In genomic region chr7:135938563-135938962, GRCh38 we compare ENCODE assay signal across 14 cellular contexts. TPM values are rescaled to one million over a fixed set of nuclear protein-coding genes. Genes with fewer than 3 reads are reported as not detected.
A peak's percentile ranks its signal among the peaks of the same experiment; 100 is the strongest.
DNase-seq lines count a peak whose midpoint lies in the region; ATAC-seq lines count a peak whose summit lies in the region.
"Had no signal": no experiment of that assay in that cellular context is flagged by ENCODE, and none has a peak within 500 bp of the region (broad histone marks: within the 10 kb centered on the region; RNA-seq: fewer than 3 reads in every experiment).

No MANE protein-coding gene starts in this region.

- peak overlapping the region; percentile 38 for H3K4me3 Mint-ChIP-seq in natural killer cell treated with Interleukin-12 subunit alpha and Interleukin-12 subunit beta and Interleukin-15 and Interleukin-18, amount 100 ng/mL, for 72 hours
- H3K4me3 Mint-ChIP-seq: T-helper 2 cell treated with Interferon-gamma antibody and Interleukin-4, amounts not matched to agents 5 μg/mL and 100 μg/mL, for 36 hours had no signal

- H3K27ac Mint-ChIP-seq in natural killer cell treated with Interleukin-12 subunit alpha and Interleukin-12 subunit beta and Interleukin-15 and Interleukin-18, amount 100 ng/mL, for 72 hours: peak overlapping the region; percentile 15 to 45
- H3K27ac Mint-ChIP-seq: T-helper 2 cell treated with Interferon-gamma antibody and Interleukin-4, amounts not matched to agents 5 μg/mL and 100 μg/mL, for 36 hours had no signal

- no peak for DNase-seq in natural killer cell treated with Interleukin-12 subunit alpha and Interleukin-12 subunit beta and Interleukin-15 and Interleukin-18, amount 100 ng/mL, for 72 hours (ENCODE audit: low spot score)
- DNase-seq in NCI-H345 (lab: John Stamatoyannopoulos, UW) (no peak), putamen (ENCODE audit: low spot score) (no peak)
- DNase-seq in activated CD4-positive, alpha-beta T cell treated with anti-CD3 and anti-CD28 coated beads, Interleukin-2, amount 50 U/mL, for 48 hours: no peak
- DNase-seq: cerebellar nuclear complex, DMS53, foreskin keratinocyte, lower lobe of right lung, NCI-H774, right cardiac atrium had no signal

- H3K27me3 Mint-ChIP-seq in natural killer cell treated with Interleukin-12 subunit alpha and Interleukin-12 subunit beta and Interleukin-15 and Interleukin-18, amount 100 ng/mL, for 72 hours: no peaks in the 10 kb centered on the region

- H3K4me1 Mint-ChIP-seq in natural killer cell treated with Interleukin-12 subunit alpha and Interleukin-12 subunit beta and Interleukin-15 and Interleukin-18, amount 100 ng/mL, for 72 hours (ENCODE audit: low read depth in 2 of 2): peaks cover 58 to 78% of the 10 kb centered on the region in 2 donors

- no peaks in the 10 kb centered on the region for H3K9me3 Mint-ChIP-seq in natural killer cell treated with Interleukin-12 subunit alpha and Interleukin-12 subunit beta and Interleukin-15 and Interleukin-18, amount 100 ng/mL, for 72 hours
- H3K9me3 Mint-ChIP-seq: T-helper 2 cell treated with Interferon-gamma antibody and Interleukin-4, amounts not matched to agents 5 μg/mL and 100 μg/mL, for 36 hours had no signal

- ATAC-seq in GM18870 (IDR thresholded peaks at IDR 0.05; ENCODE audit: unreplicated experiment) (peak; percentile 66), GM21576 (IDR thresholded peaks at IDR 0.05; ENCODE audit: unreplicated experiment) (peak; percentile 52), HG03280 (IDR thresholded peaks at IDR 0.05; ENCODE audit: unreplicated experiment) (peak; percentile 73)
- ATAC-seq in natural killer cell treated with Interleukin-12 subunit alpha and Interleukin-12 subunit beta and Interleukin-15 and Interleukin-18, amount 100 ng/mL, for 72 hours: peak in 1 of 2 donors; percentile 67
- ATAC-seq: foreskin keratinocyte, lower lobe of right lung, right cardiac atrium had no signal

- no peaks in the 10 kb centered on the region for H3K36me3 Mint-ChIP-seq in natural killer cell treated with Interleukin-12 subunit alpha and Interleukin-12 subunit beta and Interleukin-15 and Interleukin-18, amount 100 ng/mL, for 72 hours

RNA-seq across cellular contexts. Expression of gene MTPN, which starts 38.6 kb away (rescaled TPM):
- 100 to 1,000 TPM; 148 to 190 TPM for total RNA-seq in natural killer cell treated with Interleukin-12 subunit alpha and Interleukin-12 subunit beta and Interleukin-15 and Interleukin-18, amount 100 ng/mL, for 72 hours
